ENCODE assay signal across 1 cellular context in genomic region chr20:62824476-62825287, GRCh38.
A peak's percentile ranks its signal among the peaks of the same experiment; 100 is the strongest.
TF ChIP-seq lines count a peak whose summit lies in the region.

No MANE protein-coding gene starts in this region.

TF ChIP-seq in HEK293, 187 proteins besides CTCF, POLR2A, EP300 and RAD21 (continued from another document):
- TF ChIP-seq ZNF830 (tag by site-specific recombination; IDR thresholded peaks at IDR 0.05; ENCODE audit: low read depth) (no peak), GLI4 (tag by site-specific recombination; IDR thresholded peaks at IDR 0.05) (no peak), ZBTB11 (tag by site-specific recombination; conservative IDR thresholded peaks at IDR 0.05; ENCODE audit: low read depth) (0 out of 2 replicates have a peak, but pooled peaks have one; percentile 34), GLIS2 (tag by site-specific recombination; IDR thresholded peaks at IDR 0.05) (peak; percentile 24; the same call in 1 of the 2 replicates), ZNF433 (tag by site-specific recombination; IDR thresholded peaks at IDR 0.05; ENCODE audit: low read depth) (no peak), OVOL3 (tag by site-specific recombination; IDR thresholded peaks at IDR 0.05) (no peak), ZNF398 (tag by site-specific recombination; IDR thresholded peaks at IDR 0.05) (no peak)
